ENCODE assay signal across 8 cellular contexts in genomic region chr4:145097331-145097820, GRCh38. TPM values are rescaled to one million over a fixed set of nuclear protein-coding genes. Genes with fewer than 3 reads are reported as not detected.
DNase-seq lines count a peak whose midpoint lies in the region; ATAC-seq, FAIRE-seq and TF ChIP-seq lines count a peak whose summit lies in the region.

No MANE protein-coding gene starts in this region.

- peak in 1 of 6 experiments; percentile 11 for TF ChIP-seq CTCF in Peyer's patch (IDR thresholded peaks at IDR 0.05)

- peaks cover 14 to 25% (median 19%) of the 10 kb centered on the region in 11 experiments for H3K9me3 ChIP-seq in BLaER1 treated with 17β-estradiol and CSF1 and Interleukin-3, amounts not matched to agents 10 nM and 100 nM (replicated peaks in 1 of 11)
- peaks cover 0 to 7% (median 0%) of the 10 kb centered on the region in 4 donors for H3K9me3 ChIP-seq in Peyer's patch

- peaks cover 35 to 66% (median 51%) of the 10 kb centered on the region in 11 experiments for H3K36me3 ChIP-seq in BLaER1 treated with 17β-estradiol and CSF1 and Interleukin-3, amounts not matched to agents 10 nM and 100 nM
- peaks cover 0 to 36% (median 3%) of the 10 kb centered on the region in 3 donors for H3K36me3 ChIP-seq in Peyer's patch
- H3K36me3 ChIP-seq in rectal smooth muscle tissue (ENCODE audit: control insufficient read depth, insufficient read depth, low read length) = peaks cover 11% of the 10 kb centered on the region

- no peaks in the 10 kb centered on the region for H3K27me3 ChIP-seq in BLaER1 treated with 17β-estradiol and CSF1 and Interleukin-3, amounts not matched to agents 10 nM and 100 nM
- H3K27me3 ChIP-seq in Peyer's patch (no peaks in the 10 kb centered on the region), rectal smooth muscle tissue (ENCODE audit: control insufficient read depth, insufficient read depth, low read length) (no peaks in the 10 kb centered on the region)

- peak overlapping the region; percentile 69 to 96 (median 88) for H3K4me3 ChIP-seq in BLaER1 treated with 17β-estradiol and CSF1 and Interleukin-3, amounts not matched to agents 10 nM and 100 nM
- H3K4me3 ChIP-seq in Peyer's patch (peak overlapping the region; percentile 58 to 92 (median 68)), rectal smooth muscle tissue (ENCODE audit: low read length) (peak overlapping the region; percentile 67)

- H4K20me1 ChIP-seq in BLaER1 treated with 17β-estradiol and CSF1 and Interleukin-3, amounts not matched to agents 10 nM and 100 nM = peaks cover 0 to 41% (median 27%) of the 10 kb centered on the region in 11 experiments; a peak in 17 of 22 replicates

- DNase-seq in Peyer's patch = no peak
- no peak for DNase-seq in NCI-H2171 (lab: John Stamatoyannopoulos, UW)
- DNase-seq in nucleus accumbens (lab: John Stamatoyannopoulos, UW) = no peak
- DNase-seq in GM12891 (ENCODE audit: insufficient read length, low spot score) = no peak

- TF ChIP-seq POLR2A in Peyer's patch (IDR thresholded peaks at IDR 0.05) (no peak), GM12891 (IDR thresholded peaks at IDR 0.05; ENCODE audit: low read depth, low read length) (no peak)

- peak overlapping the region; percentile 91 to 99 (median 95) for H3K27ac ChIP-seq in BLaER1 treated with 17β-estradiol and CSF1 and Interleukin-3, amounts not matched to agents 10 nM and 100 nM
- H3K27ac ChIP-seq in Peyer's patch (peak overlapping the region; percentile 80 to 91 (median 86)), rectal smooth muscle tissue (ENCODE audit: low read depth, low read length) (peak overlapping the region; percentile 81)

- peaks cover 28 to 50% (median 41%) of the 10 kb centered on the region in 10 experiments for H3K4me1 ChIP-seq in BLaER1 treated with 17β-estradiol and CSF1 and Interleukin-3, amounts not matched to agents 10 nM and 100 nM
- H3K4me1 ChIP-seq in Peyer's patch = peaks cover 0 to 26% (median 7%) of the 10 kb centered on the region in 4 donors
- H3K4me1 ChIP-seq in rectal smooth muscle tissue (ENCODE audit: control insufficient read depth, insufficient read depth, low read length) = peaks cover 13% of the 10 kb centered on the region

- H3K4me2 ChIP-seq in BLaER1 treated with 17β-estradiol and CSF1 and Interleukin-3, amounts not matched to agents 10 nM and 100 nM = peak overlapping the region; percentile 79 to 97 (median 89)

- FAIRE-seq in GM12891 (lab: Jason Lieb, UNC) = no peak

- peak overlapping the region; percentile 90 to 99 (median 93) for H3K9ac ChIP-seq in BLaER1 treated with 17β-estradiol and CSF1 and Interleukin-3, amounts not matched to agents 10 nM and 100 nM
- peak overlapping the region; percentile 53 for H3K9ac ChIP-seq in rectal smooth muscle tissue (ENCODE audit: low read length)

- ATAC-seq in GM21529 (IDR thresholded peaks at IDR 0.05; ENCODE audit: unreplicated experiment) = peak; percentile 2
- ATAC-seq in esophagus mucosa = peak; percentile 57

TF ChIP-seq in GM12891, 5 proteins besides CTCF, POLR2A, EP300 and RAD21:
- no peak for TF ChIP-seq PAX5 (IDR thresholded peaks at IDR 0.05; ENCODE audit: insufficient read depth, low read length, severe bottlenecking)
- TF ChIP-seq SPI1 (IDR thresholded peaks at IDR 0.05; ENCODE audit: low read depth, low read length) = no peak
- no peak for TF ChIP-seq POU2F2 (IDR thresholded peaks at IDR 0.05; ENCODE audit: low read depth, low read length)
- no peak for TF ChIP-seq TAF1 (IDR thresholded peaks at IDR 0.05; ENCODE audit: low read depth, low read length)
- TF ChIP-seq POLR2AphosphoS5 (IDR thresholded peaks at IDR 0.05; ENCODE audit: low read depth, low read length) = no peak

RNA-seq across cellular contexts. Expression of gene ANAPC10, which starts 0.6 kb away (rescaled TPM):
- total RNA-seq in Peyer's patch (10 to 100 TPM; 11.7 to 75.9 (median 18.9) TPM), esophagus mucosa (13.5 TPM)
- 21.1 TPM for polyA plus RNA-seq in GM12891 (2012; ENCODE audit: low read depth, missing spikeins)

RNA-seq across cellular contexts. Expression of gene ABCE1, which starts 0.7 kb away (rescaled TPM):
- total RNA-seq in Peyer's patch (10 to 100 TPM; 15.4 to 56.9 (median 32.9) TPM), esophagus mucosa (49.3 TPM)
- 50.2 TPM for polyA plus RNA-seq in GM12891 (2012; ENCODE audit: low read depth, missing spikeins)
